Comparison of ENCODE assay signal across 8 cellular contexts in genomic region chr17:18185391-18185790, GRCh38. TPM values are rescaled to one million over a fixed set of nuclear protein-coding genes. Genes with fewer than 3 reads are reported as not detected.
A peak's percentile ranks its signal among the peaks of the same experiment; 100 is the strongest.
DNase-seq lines count a peak whose midpoint lies in the region; ATAC-seq and TF ChIP-seq lines count a peak whose summit lies in the region.

No MANE protein-coding gene starts in this region.

- no peaks in the 10 kb centered on the region for H3K27me3 Mint-ChIP-seq in CD8-positive, alpha-beta T cell (ENCODE audit: low read depth)
- H3K27me3 Mint-ChIP-seq in neural crest cell (ENCODE audit: low read depth) = peaks cover 3% of the 10 kb centered on the region

- no peaks in the 10 kb centered on the region for H3K9me3 ChIP-seq in CD8-positive, alpha-beta T cell (ENCODE audit: low read length)
- H3K9me3 ChIP-seq in NT2/D1 (ENCODE audit: insufficient read depth, low read length) = no peaks in the 10 kb centered on the region
- H3K9me3 ChIP-seq in effector memory CD4-positive, alpha-beta T cell (ENCODE audit: control insufficient read depth, low read length) = no peaks in the 10 kb centered on the region

- peak overlapping the region; percentile 58 for H3K4me3 ChIP-seq in CD8-positive, alpha-beta T cell (ENCODE audit: low read depth, low read length)
- peak overlapping the region; percentile 68 for H3K4me3 ChIP-seq in NT2/D1 (ENCODE audit: insufficient read length, low read depth)
- H3K4me3 ChIP-seq in effector memory CD4-positive, alpha-beta T cell (ENCODE audit: insufficient read depth, low read depth, low read length, poor library complexity, severe bottlenecking) = peak overlapping the region; percentile 83

- peaks cover 13% of the 10 kb centered on the region for H3K36me3 ChIP-seq in CD8-positive, alpha-beta T cell (ENCODE audit: insufficient read depth, low read length)
- peaks cover 44% of the 10 kb centered on the region for H3K36me3 ChIP-seq in NT2/D1 (ENCODE audit: insufficient read depth, insufficient read length, low read length)
- H3K36me3 ChIP-seq in effector memory CD4-positive, alpha-beta T cell (ENCODE audit: control insufficient read depth, insufficient read depth, low read length) = peaks cover 10% of the 10 kb centered on the region

- intact Hi-C loops in CD8-positive, alpha-beta T cell (cut with DNase I, micrococcal nuclease) = loop anchor here (2.0 to 10.0 kb wide), 4 partner anchors 45 to 1189 kb away; partner anchors contain the start of genes ATPAF2 (in 1 of the 2), GID4 (in 1 of the 2), MAPK7 (in 1 of the 2) and SREBF1 (in 1 of the 2)

- H3K27ac ChIP-seq in CD8-positive, alpha-beta T cell (ENCODE audit: low read depth, low read length) = peak overlapping the region; percentile 95
- H3K27ac ChIP-seq in effector memory CD4-positive, alpha-beta T cell (ENCODE audit: insufficient read depth, low read length, poor library complexity, severe bottlenecking) = peak overlapping the region; percentile 86

- POLR2A ChIA-PET in CD8-positive, alpha-beta T cell (lab: Charles Lee) = interaction anchor here (0.9 to 1.5 kb wide), 4 partner anchors 20 to 41 kb away, joined by 4 to 7 read pairs (median 6); partner anchors contain the start of gene LLGL1

- TF ChIP-seq CTCF in CD8-positive, alpha-beta T cell (IDR thresholded peaks at IDR 0.05) = no peak
- no peak for TF ChIP-seq CTCF in neural crest cell (conservative IDR thresholded peaks at IDR 0.05)

- no peaks in the 10 kb centered on the region for H3K9me3 Mint-ChIP-seq in CD8-positive, alpha-beta T cell
- H3K9me3 Mint-ChIP-seq in neural crest cell = no peaks in the 10 kb centered on the region

- H3K27ac Mint-ChIP-seq in CD8-positive, alpha-beta T cell = peak overlapping the region; percentile 97
- H3K27ac Mint-ChIP-seq in neural crest cell (ENCODE audit: unreplicated experiment) = no peak overlapping the region

- no peak for ATAC-seq in CD8-positive, alpha-beta T cell
- ATAC-seq in GM18870 (IDR thresholded peaks at IDR 0.05; ENCODE audit: unreplicated experiment) (no peak), GM21825 (IDR thresholded peaks at IDR 0.05; ENCODE audit: unreplicated experiment) (no peak)

- peaks cover 43% of the 10 kb centered on the region for H3K36me3 Mint-ChIP-seq in CD8-positive, alpha-beta T cell
- H3K36me3 Mint-ChIP-seq in neural crest cell (ENCODE audit: low read depth) = peaks cover 11% of the 10 kb centered on the region

- H3K4me3 Mint-ChIP-seq in CD8-positive, alpha-beta T cell = peak overlapping the region; percentile 95
- H3K4me3 Mint-ChIP-seq in neural crest cell = peak overlapping the region; percentile 98

- no peaks in the 10 kb centered on the region for H3K27me3 ChIP-seq in CD8-positive, alpha-beta T cell (ENCODE audit: insufficient read depth, low read length)
- no peaks in the 10 kb centered on the region for H3K27me3 ChIP-seq in NT2/D1 (ENCODE audit: insufficient read depth, insufficient read length)
- no peaks in the 10 kb centered on the region for H3K27me3 ChIP-seq in effector memory CD4-positive, alpha-beta T cell (replicated peaks; ENCODE audit: control insufficient read depth, insufficient read depth, low read length, poor library complexity, severe bottlenecking)

- H3K9ac ChIP-seq in NT2/D1 (ENCODE audit: insufficient read length, low read depth) = peak overlapping the region; percentile 72

- H3K4me1 ChIP-seq in CD8-positive, alpha-beta T cell (ENCODE audit: insufficient read depth, low read length) = peaks cover 58% of the 10 kb centered on the region
- H3K4me1 ChIP-seq in NT2/D1 (ENCODE audit: insufficient read depth, insufficient read length) = peaks cover 5% of the 10 kb centered on the region
- peaks cover 50% of the 10 kb centered on the region for H3K4me1 ChIP-seq in effector memory CD4-positive, alpha-beta T cell (ENCODE audit: control insufficient read depth, insufficient read depth, low read length, poor library complexity, severe bottlenecking)

- CTCF ChIA-PET in CD8-positive, alpha-beta T cell (lab: Charles Lee) = interaction anchor here (1.0 to 2.6 kb wide), 2 partner anchors 13 to 31 kb away, joined by 3 to 10 read pairs; no protein-coding TSS in a partner anchor

- no peak for DNase-seq in CD8-positive, alpha-beta T cell
- no peak for DNase-seq in NT2/D1 (ENCODE audit: low read depth, low spot score)
- no peak for DNase-seq in effector memory CD4-positive, alpha-beta T cell
- no peak for DNase-seq in neural crest cell (ENCODE audit: low read depth, low spot score)
- DNase-seq in NCI-H1417 treated with DMSO at 0.1 percent for 48 hours (lab: John Stamatoyannopoulos, UW) = no peak
- DNase-seq in CD1c-positive myeloid dendritic cell (ENCODE audit: extremely low spot score) = no peak

- H3K4me1 Mint-ChIP-seq in CD8-positive, alpha-beta T cell (ENCODE audit: low read depth) = peaks cover 58% of the 10 kb centered on the region
- H3K4me1 Mint-ChIP-seq in neural crest cell = peaks cover 61% of the 10 kb centered on the region

RNA-seq across cellular contexts. Expression of gene ALKBH5, which starts 1.8 kb away (rescaled TPM):
- total RNA-seq in CD8-positive, alpha-beta T cell = 100 to 1,000 TPM; 138 to 141 TPM
- total RNA-seq in neural crest cell = 104 and 109 TPM in 2 replicates

RNA-seq across cellular contexts. Expression of gene LLGL1, which starts 40.0 kb away (rescaled TPM):
- 10 to 100 TPM; 12.5 TPM for total RNA-seq in CD8-positive, alpha-beta T cell
- total RNA-seq in neural crest cell = 93.3 and 99.3 TPM in 2 replicates
